8 cellular contexts compared by ENCODE assay signal in genomic region chr9:130043654-130044623, GRCh38. TPM values are rescaled to one million over a fixed set of nuclear protein-coding genes. Genes with fewer than 3 reads are reported as not detected.
A peak's percentile ranks its signal among the peaks of the same experiment; 100 is the strongest.
DNase-seq lines count a peak whose midpoint lies in the region; ATAC-seq, FAIRE-seq and TF ChIP-seq lines count a peak whose summit lies in the region.

No MANE protein-coding gene starts in this region.

- RAD21 ChIA-PET in GM12878 (lab: Charles Lee; ENCODE audit: unreplicated experiment), result interaction anchor here (0.7 to 13.2 kb wide), 14 partner anchors 8 to 157 kb away, joined by 3 to 254 read pairs (median 5); partner anchors contain the start of gene GPR107

- FAIRE-seq in GM12878 (lab: Jason Lieb, UNC) (no peak), D721Med (lab: Jason Lieb, UNC) (no peak)

- TF ChIP-seq POLR2A in GM12878 (IDR thresholded peaks at IDR 0.05; ENCODE audit: low read depth, low read length), result no peak

- H3K79me2 ChIP-seq in ACC112 (ENCODE audit: control insufficient read depth, insufficient read depth, low read length, unreplicated experiment) (peaks cover 32% of the 10 kb centered on the region), GM12878 (ENCODE audit: control insufficient read depth, insufficient read depth, low read length) (peaks cover 71% of the 10 kb centered on the region)

- H3K27me3 Mint-ChIP-seq in HFFc6 (ENCODE audit: insufficient read depth) (peaks cover 5% of the 10 kb centered on the region), immature natural killer cell (ENCODE audit: low read depth in 3 of 3) (peaks cover 13 to 30% (median 18%) of the 10 kb centered on the region in 3 donors)
- H3K27me3 Mint-ChIP-seq in stimulated activated naive CD8-positive, alpha-beta T cell treated with anti-CD3 and anti-CD28 coated beads, Interleukin-15, amount 100 ng/mL, for 72 hours, result no peaks in the 10 kb centered on the region

- H3K4me1 Mint-ChIP-seq in HFFc6 (ENCODE audit: low read depth) (peaks cover 31% of the 10 kb centered on the region), immature natural killer cell (peaks cover 62 to 69% of the 10 kb centered on the region in 2 donors)
- peaks cover 26% of the 10 kb centered on the region for H3K4me1 Mint-ChIP-seq in stimulated activated naive CD8-positive, alpha-beta T cell treated with anti-CD3 and anti-CD28 coated beads, Interleukin-15, amount 100 ng/mL, for 72 hours

- in situ Hi-C loops in GM12878 (cut with MboI), result loop anchor here (5.0 to 25.0 kb wide), 2 partner anchors 157 to 1668 kb away; no protein-coding TSS in a partner anchor

- peaks cover 9% of the 10 kb centered on the region for H3K4me1 ChIP-seq in ACC112 (ENCODE audit: control insufficient read depth, insufficient read depth, low read length, unreplicated experiment)
- peaks cover 24% of the 10 kb centered on the region for H3K4me1 ChIP-seq in GM12878 (ENCODE audit: control insufficient read depth, insufficient read depth, low read length)

- TF ChIP-seq CTCF in HFFc6 (IDR thresholded peaks at IDR 0.05), result peak; percentile 50
- TF ChIP-seq CTCF in GM12878 (IDR thresholded peaks at IDR 0.05 in 2 of 3, conservative IDR thresholded peaks at IDR 0.05 in 1 of 3; ENCODE audit: control insufficient read depth in 2 of 3, extremely low read depth in 1 of 3, insufficient read depth in 1 of 3, low read depth in 3 of 3, low read length in 3 of 3), result no peak
- TF ChIP-seq CTCF in D721Med (IDR thresholded peaks at IDR 0.05; ENCODE audit: insufficient read depth, missing control alignments), result no peak

- H3K4me3 Mint-ChIP-seq in HFFc6 (peak overlapping the region; percentile 92), immature natural killer cell (peak overlapping the region; percentile 93 to 98 (median 96))
- peak overlapping the region; percentile 92 to 100 for H3K4me3 Mint-ChIP-seq in stimulated activated naive CD8-positive, alpha-beta T cell treated with anti-CD3 and anti-CD28 coated beads, Interleukin-15, amount 100 ng/mL, for 72 hours

- no peak for TF ChIP-seq RAD21 in GM12878 (IDR thresholded peaks at IDR 0.05; ENCODE audit: insufficient read depth, low read depth, low read length)

- H3K4me3 ChIP-seq in ACC112 (ENCODE audit: low read depth, low read length) (peak overlapping the region; percentile 96), GM12878 (peak overlapping the region; percentile 86)

- H3K9ac ChIP-seq in GM12878 (ENCODE audit: control insufficient read depth, insufficient read depth, low read length), result peak overlapping the region; percentile 72; the same call in 1 of the 2 replicates

- H3K36me3 Mint-ChIP-seq in HFFc6 (ENCODE audit: low read depth) (peaks cover 4% of the 10 kb centered on the region; the same call in 1 of the 2 replicates), immature natural killer cell (peaks cover 0 to 5% (median 4%) of the 10 kb centered on the region in 3 donors)

- H3K27ac Mint-ChIP-seq in HFFc6 (peak overlapping the region; percentile 92), immature natural killer cell (peak overlapping the region; percentile 81 to 98 (median 94))
- peak overlapping the region; percentile 57 to 77 for H3K27ac Mint-ChIP-seq in stimulated activated naive CD8-positive, alpha-beta T cell treated with anti-CD3 and anti-CD28 coated beads, Interleukin-15, amount 100 ng/mL, for 72 hours

- TF ChIP-seq EP300 in GM12878 (IDR thresholded peaks at IDR 0.05; ENCODE audit: borderline replicate concordance in 1 of 2, control insufficient read depth in 1 of 2, low read depth in 2 of 2, low read length in 2 of 2), result no peak

- H3K27me3 ChIP-seq in ACC112 (ENCODE audit: insufficient read depth, low read length) (no peaks in the 10 kb centered on the region), GM12878 (replicated peaks in 1 of 2; ENCODE audit: control insufficient read depth in 2 of 2, insufficient read depth in 2 of 2, low read length in 1 of 2) (no peaks in the 10 kb centered on the region)

- SMC1A ChIA-PET in GM12878 (lab: Charles Lee; ENCODE audit: uncharacterized antibody, unreplicated experiment), result interaction anchor here (0.8 to 3.5 kb wide), 14 partner anchors 9 to 110 kb away, joined by 3 to 18 read pairs (median 4); no protein-coding TSS in a partner anchor

- 59% methylated on average over 37 of the region's 37 CpGs for WGBS in GM12878 (ENCODE audit: insufficient coverage, insufficient replicate concordance, low lambda C conversion rate, missing lambda C conversion rate)

- no peaks in the 10 kb centered on the region for H3K9me3 Mint-ChIP-seq in HFFc6
- peaks cover 0 to 2% (median 0%) of the 10 kb centered on the region in 6 donors for H3K9me3 Mint-ChIP-seq in immature natural killer cell
- no peaks in the 10 kb centered on the region for H3K9me3 Mint-ChIP-seq in stimulated activated naive CD8-positive, alpha-beta T cell treated with anti-CD3 and anti-CD28 coated beads, Interleukin-15, amount 100 ng/mL, for 72 hours

- no peak for ATAC-seq in GM12878
- no peak for ATAC-seq in stimulated activated naive CD8-positive, alpha-beta T cell treated with anti-CD3 and anti-CD28 coated beads, Interleukin-15, amount 100 ng/mL, for 72 hours
- ATAC-seq in HG03469 (IDR thresholded peaks at IDR 0.05; ENCODE audit: unreplicated experiment), result no peak

- intact Hi-C loops in GM12878 (cut with micrococcal nuclease; ENCODE audit: unreplicated experiment), result no loop called here

- H2AFZ ChIP-seq in ACC112 (ENCODE audit: low read length, unreplicated experiment), result peak overlapping the region; percentile 57
- peak overlapping the region; percentile 80; the same call in 1 of the 2 replicates for H2AFZ ChIP-seq in GM12878 (ENCODE audit: control insufficient read depth, low read depth, low read length)

- peak overlapping the region; percentile 90 for H3K4me2 ChIP-seq in GM12878 (ENCODE audit: control insufficient read depth, insufficient read depth)

- no TSS peak for BruUV-seq in GM12878 (replicated peaks; lab: Mats Ljungman, UMichigan)

- H3K27ac ChIP-seq in ACC112 (ENCODE audit: low read depth, low read length) (no peak overlapping the region), GM12878 (ENCODE audit: control insufficient read depth, insufficient read depth) (peak overlapping the region; percentile 74)

- H4K20me1 ChIP-seq in GM12878 (ENCODE audit: control insufficient read depth, insufficient read depth), result no peaks in the 10 kb centered on the region

- CTCF ChIA-PET in GM12878 (lab: Yijun Ruan, JAX), result interaction anchor here (0.9 to 2.6 kb wide), 4 partner anchors 9 to 158 kb away, joined by 3 to 6 read pairs (median 4); partner anchors contain the start of gene GPR107

- DNase-seq in HFFc6 (peak; percentile 57), GM12878 (ENCODE audit: low read depth, low spot score) (no peak), immature natural killer cell (no peak), NCI-H2196 treated with DMSO at 0.1 percent for 48 hours (lab: John Stamatoyannopoulos, UW; ENCODE audit: unreplicated experiment) (no peak), D721Med (ENCODE audit: insufficient read length, low spot score) (no peak)
- no peak for DNase-seq in stimulated activated naive CD8-positive, alpha-beta T cell treated with anti-CD3 and anti-CD28 coated beads, Interleukin-15, amount 100 ng/mL, for 72 hours

- H3K36me3 ChIP-seq in ACC112 (ENCODE audit: insufficient read depth, low read length), result no peaks in the 10 kb centered on the region
- H3K36me3 ChIP-seq in GM12878 (ENCODE audit: control insufficient read depth in 2 of 2, insufficient read depth in 2 of 2, low read length in 1 of 2), result no peaks in the 10 kb centered on the region

- no peaks in the 10 kb centered on the region for H3K9me3 ChIP-seq in GM12878 (replicated peaks; ENCODE audit: control insufficient read depth, insufficient read depth, low read length)

- POLR2A ChIA-PET in GM12878 (lab: Charles Lee), result interaction anchor here (0.5 to 12.8 kb wide), 15 partner anchors 9 to 180 kb away, joined by 3 to 220 read pairs (median 4); partner anchors contain the start of gene GPR107

RNA-seq across cellular contexts. Expression of gene FNBP1, which starts 0.9 kb away (rescaled TPM):
- total RNA-seq in HFFc6 (2021; fragmentation: NEBNext Ultra II Directional; extraction: Animal tissue kit (Norgen Biotek cat#: 25700)), result 10 to 100 TPM; 34.7 to 40.6 (median 35.5) TPM
- total RNA-seq in GM12878 (2013; cell fraction: nucleolus; rRNA removed), result 1,139 and 1,239 TPM in 2 replicates
- total RNA-seq in GM12878 (2014; rRNA removed) (167 and 204 TPM in 2 replicates), GM12878 (2014; rRNA removed; fragmentation: Illumina TruSeq; extraction: Trizol) (277 and 283 TPM in 2 replicates), GM12878 (2021) (353 and 356 TPM in 2 replicates)
- polyA plus RNA-seq in GM12878 (2011; ENCODE audit: low read depth), result 193 TPM
- polyA plus RNA-seq in GM12878 (2011; rRNA removed) (188 and 268 TPM in 2 replicates), GM12878 (2014; fragmentation: Illumina TruSeq; extraction: Trizol) (258 and 290 TPM in 2 replicates), GM12878 (2014; fragmentation: Nextera tagmentation; extraction: Ambion mirVana) (10 to 100 TPM; 64.5 to 80.5 TPM), GM12878 (2014; rRNA removed) (180 and 208 TPM in 2 replicates), GM12878 (2016; fragmentation: Nextera tagmentation; extraction: Ambion mirVana) (100 to 1,000 TPM; 165 to 170 TPM), immature natural killer cell (100 to 1,000 TPM; 113 to 136 (median 135) TPM)
- 82.5 and 118 TPM in 2 replicates for polyA plus RNA-seq in GM12878 (2011; cell fraction: cytosol; rRNA removed)
- 111 and 142 TPM in 2 replicates for polyA plus RNA-seq in GM12878 (2011; cell fraction: nucleus; rRNA removed)
- 288 and 297 TPM in 2 replicates for polyA plus RNA-seq in GM12878 (2012)
- 163 and 327 TPM in 2 replicates for polyA minus RNA-seq in GM12878 (2011; rRNA and poly(A)+ RNA removed)
- polyA minus RNA-seq in GM12878 (2011; cell fraction: cytosol; rRNA and poly(A)+ RNA removed), result 124 and 136 TPM in 2 replicates
- polyA minus RNA-seq in GM12878 (2011; cell fraction: nucleus; rRNA and poly(A)+ RNA removed), result 73.0 and 135 TPM in 2 replicates

RNA-seq across cellular contexts. Expression of gene GPR107, which starts 9.8 kb away (rescaled TPM):
- 10 to 100 TPM; 44.9 to 51.2 (median 48.5) TPM for total RNA-seq in HFFc6 (2021; fragmentation: NEBNext Ultra II Directional; extraction: Animal tissue kit (Norgen Biotek cat#: 25700))
- total RNA-seq in GM12878 (2013; cell fraction: nucleolus; rRNA removed), result 50.0 and 61.3 TPM in 2 replicates
- total RNA-seq in GM12878 (2014; rRNA removed) (10.1 and 10.3 TPM in 2 replicates), GM12878 (2014; rRNA removed; fragmentation: Illumina TruSeq; extraction: Trizol) (9.9 and 10.0 TPM in 2 replicates), GM12878 (2021) (14.9 and 16.6 TPM in 2 replicates)
- polyA plus RNA-seq in GM12878 (2011; ENCODE audit: low read depth), result 10.6 TPM
- polyA plus RNA-seq in GM12878 (2011; rRNA removed) (21.4 and 23.2 TPM in 2 replicates), GM12878 (2014; fragmentation: Illumina TruSeq; extraction: Trizol) (13.2 and 14.0 TPM in 2 replicates), GM12878 (2014; fragmentation: Nextera tagmentation; extraction: Ambion mirVana) (1 to 10 TPM; 2.7 to 2.9 TPM), GM12878 (2014; rRNA removed) (10.0 and 11.2 TPM in 2 replicates), GM12878 (2016; fragmentation: Nextera tagmentation; extraction: Ambion mirVana) (10 to 100 TPM in 1 of 2 experiments, 1 to 10 TPM in 1; 6.3 to 10.9 TPM), immature natural killer cell (1 to 10 TPM; 3.4 to 9.5 (median 5.9) TPM)
- 11.0 and 12.5 TPM in 2 replicates for polyA plus RNA-seq in GM12878 (2011; cell fraction: cytosol; rRNA removed)
- 19.9 and 23.2 TPM in 2 replicates for polyA plus RNA-seq in GM12878 (2011; cell fraction: nucleus; rRNA removed)
- polyA plus RNA-seq in GM12878 (2012), result 14.5 and 22.9 TPM in 2 replicates
- 22.1 and 23.7 TPM in 2 replicates for polyA minus RNA-seq in GM12878 (2011; rRNA and poly(A)+ RNA removed)
- 7.4 and 18.3 TPM in 2 replicates for polyA minus RNA-seq in GM12878 (2011; cell fraction: cytosol; rRNA and poly(A)+ RNA removed)
- 10.5 and 20.3 TPM in 2 replicates for polyA minus RNA-seq in GM12878 (2011; cell fraction: nucleus; rRNA and poly(A)+ RNA removed)

Comparison
In these comparisons a context has a peak if more than half of its experiments do, and no peak if none do; other contexts are left out.
1. RNA of gene FNBP1, which starts 0.9 kb away (total RNA-seq): 167 to 1,239 TPM in GM12878; 34.7 to 40.6 TPM in HFFc6; every median in the first group is over 4 times any median in the second.
2. Peak in every context shown above with its lines, with median percentiles within 50 percentile points of each other: H3K27ac Mint-ChIP-seq and H3K4me3 Mint-ChIP-seq.